ENCODE assay signal across 8 cellular contexts in the genomic region with DNA sequence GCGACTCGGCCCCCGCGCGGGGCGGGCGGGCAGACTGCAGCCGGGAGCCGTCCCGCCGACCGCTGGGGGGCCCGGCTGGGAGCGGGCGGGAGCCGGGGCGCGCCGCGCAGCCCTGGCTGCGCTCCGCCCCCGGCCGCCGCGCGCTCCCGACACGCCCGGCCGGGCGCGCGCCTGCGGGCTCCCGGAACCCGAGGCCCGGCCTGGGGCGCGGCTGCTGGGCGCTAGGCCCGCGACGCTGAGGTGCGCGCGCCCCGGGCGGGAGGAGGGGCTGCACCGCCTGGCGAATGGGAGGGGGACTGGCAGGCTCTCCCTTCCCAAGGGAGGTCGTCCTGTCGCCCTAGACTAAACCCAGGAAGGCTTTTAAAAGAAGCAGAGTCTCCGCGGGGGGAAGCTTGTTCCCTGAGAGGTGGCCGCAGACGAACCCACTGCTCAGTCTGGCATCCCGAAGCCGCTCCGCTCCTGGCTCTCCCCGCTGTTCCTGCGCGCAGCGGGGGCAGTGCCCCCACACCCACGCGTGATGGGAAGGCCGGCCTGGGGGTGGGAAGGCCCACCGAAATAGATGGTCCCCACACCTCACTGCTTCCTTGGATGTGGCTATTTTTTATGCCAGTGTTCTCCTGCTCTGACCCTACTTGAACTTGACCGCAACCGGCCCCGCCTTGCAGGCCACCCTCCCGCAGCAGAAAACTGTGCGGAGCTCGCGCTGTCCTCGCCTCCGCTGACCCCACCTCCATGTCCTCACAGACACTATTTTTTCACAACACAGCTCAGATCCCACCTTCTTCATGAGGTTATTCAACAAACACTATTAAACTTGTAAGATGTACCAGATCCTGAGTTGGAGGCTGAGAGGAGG. TPM values are rescaled to one million over a fixed set of nuclear protein-coding genes. Genes with fewer than 3 reads are reported as not detected.
DNase-seq lines count a peak whose midpoint lies in the region; ATAC-seq and TF ChIP-seq lines count a peak whose summit lies in the region.

VOPP1 (minus strand) TSS at position 125 of the 856 bp plus-strand sequence. CDS start 178 bp downstream, outside the sequence.

- BruUV-seq in Caco-2 (replicated peaks; lab: Mats Ljungman, UMichigan) (no TSS peak), PC-3 (replicated peaks; lab: Mats Ljungman, UMichigan) (TSS peak; percentile 32)

- H3K27ac Mint-ChIP-seq in Caco-2 (ENCODE audit: unreplicated experiment) = peak within 1 kb of the TSS; percentile 26
- H3K27ac Mint-ChIP-seq in activated T-helper 17 cell treated with anti-CD3 and anti-CD28 coated beads, Interleukin-2, amount 50 U/mL, for 72 hours = peak within 1 kb of the TSS; percentile 96

- no peaks in the 10 kb centered on the region for H3K27me3 Mint-ChIP-seq in Caco-2 (ENCODE audit: insufficient read depth, unreplicated experiment)
- H3K27me3 Mint-ChIP-seq in activated T-helper 17 cell treated with anti-CD3 and anti-CD28 coated beads, Interleukin-2, amount 50 U/mL, for 72 hours = no peaks in the 10 kb centered on the region

- no peaks in the 10 kb centered on the region for H3K9me2 ChIP-seq in PC-3 (replicated peaks; ENCODE audit: low read length)

- peaks cover 16% of the 10 kb centered on the region for H3K4me1 Mint-ChIP-seq in Caco-2 (ENCODE audit: low read depth, unreplicated experiment)
- H3K4me1 Mint-ChIP-seq in activated T-helper 17 cell treated with anti-CD3 and anti-CD28 coated beads, Interleukin-2, amount 50 U/mL, for 72 hours = peaks cover 54% of the 10 kb centered on the region

- H3K4me3 ChIP-seq in Caco-2 (ENCODE audit: low read depth, low read length) (peak within 1 kb of the TSS; percentile 93), PC-3 (ENCODE audit: low read length) (peak within 1 kb of the TSS; percentile 83), muscle layer of duodenum (ENCODE audit: low read depth in 1 of 2, low read length in 2 of 2) (peak within 1 kb of the TSS; percentile 80 to 88), stomach smooth muscle (ENCODE audit: low read length in 2 of 2) (peak within 1 kb of the TSS; percentile 88 to 91)

- DNase-seq in Caco-2 (peak; percentile 55 to 82), GM20000 (ENCODE audit: low spot score) (peak; percentile 93), HPDE6-E6E7 (ENCODE audit: extremely low spot score) (peak; percentile 67), PC-3 (peak; percentile 72), fibroblast of gingiva (ENCODE audit: low read depth) (peak; percentile 69)

- H3K79me2 ChIP-seq in PC-3 (ENCODE audit: low read length) = peaks cover 40% of the 10 kb centered on the region

- H3K9me3 ChIP-seq in Caco-2 (no peaks in the 10 kb centered on the region), PC-3 (ENCODE audit: low read length) (no peaks in the 10 kb centered on the region), muscle layer of duodenum (ENCODE audit: control insufficient read depth in 1 of 2, low read length in 2 of 2) (no peaks in the 10 kb centered on the region), stomach smooth muscle (ENCODE audit: control insufficient read depth in 2 of 2, low read length in 2 of 2) (no peaks in the 10 kb centered on the region)

- H3K4me3 Mint-ChIP-seq in Caco-2 (ENCODE audit: unreplicated experiment) = peak within 1 kb of the TSS; percentile 90
- peak within 1 kb of the TSS; percentile 89 for H3K4me3 Mint-ChIP-seq in activated T-helper 17 cell treated with anti-CD3 and anti-CD28 coated beads, Interleukin-2, amount 50 U/mL, for 72 hours

- peak within 1 kb of the TSS; percentile 94 for H2AFZ ChIP-seq in PC-3 (ENCODE audit: low read length)

- no peaks in the 10 kb centered on the region; the same call in 1 of the 2 replicates for H4K20me1 ChIP-seq in PC-3 (ENCODE audit: low read length)

- intact Hi-C loops in Caco-2 (cut with micrococcal nuclease; ENCODE audit: unreplicated experiment) = loop anchor here (5.0 kb wide), 1 partner anchor 140 kb away; no protein-coding TSS in a partner anchor
- intact Hi-C loops in PC-3 (cut with micrococcal nuclease) = no loop called here

- H3F3A ChIP-seq in PC-3 (ENCODE audit: low read length, unreplicated experiment) = no peaks in the 10 kb centered on the region

- POLR2A ChIA-PET in Caco-2 (lab: Charles Lee) = interaction anchor here (0.9 kb wide), 1 partner anchor 39 kb away, joined by 3 read pairs; no protein-coding TSS in a partner anchor
- POLR2A ChIA-PET in PC-3 (lab: Charles Lee; ENCODE audit: unreplicated experiment) = no interaction called here

- H3K36me3 ChIP-seq in Caco-2 (ENCODE audit: control insufficient read depth, insufficient read depth, low read length) (no peaks in the 10 kb centered on the region), PC-3 (ENCODE audit: low read depth, low read length) (no peaks in the 10 kb centered on the region), muscle layer of duodenum (ENCODE audit: control insufficient read depth in 1 of 2, insufficient read depth in 2 of 2, low read length in 2 of 2) (no peaks in the 10 kb centered on the region), stomach smooth muscle (ENCODE audit: control insufficient read depth in 2 of 2, insufficient read depth in 2 of 2, low read length in 2 of 2) (no peaks in the 10 kb centered on the region)

- peaks cover 15% of the 10 kb centered on the region for H3K36me3 Mint-ChIP-seq in Caco-2 (ENCODE audit: insufficient read depth, unreplicated experiment)
- H3K36me3 Mint-ChIP-seq in activated T-helper 17 cell treated with anti-CD3 and anti-CD28 coated beads, Interleukin-2, amount 50 U/mL, for 72 hours (ENCODE audit: low read depth) = peaks cover 38% of the 10 kb centered on the region

- H3K9ac ChIP-seq in PC-3 (ENCODE audit: low read length) (peak within 1 kb of the TSS; percentile 69), stomach smooth muscle (ENCODE audit: low read length in 2 of 2) (peak within 1 kb of the TSS; percentile 91 to 97)

- H3K4me1 ChIP-seq in Caco-2 = no peaks in the 10 kb centered on the region
- peaks cover 25% of the 10 kb centered on the region for H3K4me1 ChIP-seq in PC-3 (ENCODE audit: insufficient read depth, low read length)
- H3K4me1 ChIP-seq in muscle layer of duodenum (ENCODE audit: control insufficient read depth in 1 of 2, insufficient read depth in 2 of 2, low read length in 2 of 2) = peaks cover 20 to 21% of the 10 kb centered on the region in 2 donors
- H3K4me1 ChIP-seq in stomach smooth muscle (ENCODE audit: control insufficient read depth, insufficient read depth, low read length) = peaks cover 24% of the 10 kb centered on the region

- CTCF ChIA-PET in Caco-2 (lab: Charles Lee) = interaction anchor here (1.3 kb wide), 1 partner anchor 139 kb away, joined by 3 read pairs; no protein-coding TSS in a partner anchor
- CTCF ChIA-PET in PC-3 (lab: Charles Lee) = no interaction called here

- no peaks in the 10 kb centered on the region for H3K9me3 Mint-ChIP-seq in Caco-2 (ENCODE audit: unreplicated experiment)
- no peaks in the 10 kb centered on the region for H3K9me3 Mint-ChIP-seq in activated T-helper 17 cell treated with anti-CD3 and anti-CD28 coated beads, Interleukin-2, amount 50 U/mL, for 72 hours

- peak within 1 kb of the TSS; percentile 95 for H3K4me2 ChIP-seq in PC-3 (ENCODE audit: low read length)

- TF ChIP-seq CTCF in Caco-2 (IDR thresholded peaks at IDR 0.05; ENCODE audit: insufficient read depth in 1 of 2, low read depth in 1 of 2, low read length in 1 of 2, severe bottlenecking in 1 of 2, unreplicated experiment in 1 of 2) (no peak), GM20000 (IDR thresholded peaks at IDR 0.05; ENCODE audit: extremely low read depth, missing control alignments) (no peak), PC-3 (conservative IDR thresholded peaks at IDR 0.05; ENCODE audit: low read depth, low read length) (no peak)

- H3K27ac ChIP-seq in PC-3 (ENCODE audit: low read length) = peak within 1 kb of the TSS; percentile 71
- H3K27ac ChIP-seq in muscle layer of duodenum (ENCODE audit: low read length) = peak within 1 kb of the TSS; percentile 79
- peak within 1 kb of the TSS; percentile 76 for H3K27ac ChIP-seq in stomach smooth muscle (ENCODE audit: low read length)

- peak; percentile 65 for ATAC-seq in PC-3
- peak; percentile 39 for ATAC-seq in activated T-helper 17 cell treated with anti-CD3 and anti-CD28 coated beads, Interleukin-2, amount 50 U/mL, for 72 hours (replicated peaks)

- H3K27me3 ChIP-seq in Caco-2 (replicated peaks; ENCODE audit: control insufficient read depth, insufficient read depth, low read length) (no peaks in the 10 kb centered on the region; the same call in 1 of the 2 replicates), PC-3 (ENCODE audit: low read length) (no peaks in the 10 kb centered on the region), muscle layer of duodenum (ENCODE audit: low read depth, low read length) (no peaks in the 10 kb centered on the region), stomach smooth muscle (ENCODE audit: control insufficient read depth in 1 of 2, insufficient read depth in 2 of 2, low read length in 2 of 2) (no peaks in the 10 kb centered on the region)

RNA-seq across cellular contexts. Expression of gene VOPP1, which starts in this region (rescaled TPM):
- total RNA-seq in Caco-2 (2022) (43.6 and 46.8 TPM in 2 replicates), PC-3 (2014; rRNA removed) (60.2 and 64.8 TPM in 2 replicates)
- 10 to 100 TPM; 58.0 to 70.9 TPM for total RNA-seq in activated T-helper 17 cell treated with anti-CD3 and anti-CD28 coated beads, Interleukin-2, amount 50 U/mL, for 72 hours

Comparison
In these comparisons a context has a peak if more than half of its experiments do, and no peak if none do; other contexts are left out.
1. Peak in every context shown above with its lines: DNase-seq, ATAC-seq, H3K4me3 ChIP-seq and H3K27ac ChIP-seq.